ENCODE assay signal across 29 cellular contexts in genomic region chr17:50328926-50329325, GRCh38. TPM values are rescaled to one million over a fixed set of nuclear protein-coding genes. Genes with fewer than 3 reads are reported as not detected.
"Had no signal": no experiment of that assay in that cellular context is flagged by ENCODE, and none has a peak within 500 bp of the region (broad histone marks: within the 10 kb centered on the region; RNA-seq: fewer than 3 reads in every experiment).

No MANE protein-coding gene starts in this region.

- ATAC-seq: activated CD4-positive, CD25-positive, alpha-beta regulatory T cell treated with anti-CD3 and anti-CD28 coated beads, Interleukin-2, amount 50 U/mL, for 24 hours; body of pancreas; gastrocnemius medialis; left cardiac atrium; left ventricle myocardium superior; natural killer cell; T-helper 17 cell had no signal

- H3K4me3 Mint-ChIP-seq: activated naive CD4-positive, alpha-beta T cell treated with anti-CD3 and anti-CD28 coated beads for 36 hours; activated naive CD8-positive, alpha-beta T cell treated with anti-CD3 and anti-CD28 coated beads for 36 hours; activated T-cell treated with anti-CD3 and anti-CD28 coated beads, Interleukin-2, amount 50 U/mL, for 24 hours; natural killer cell; stimulated activated naive CD8-positive, alpha-beta T cell treated with anti-CD3 and anti-CD28 coated beads, Interleukin-15, Interleukin-2, amounts not matched to agents 100 ng/mL and 50 ng/mL, for 24 hours; T-helper 17 cell had no signal

- H3K36me3 Mint-ChIP-seq: activated naive CD8-positive, alpha-beta T cell treated with anti-CD3 and anti-CD28 coated beads for 36 hours; natural killer cell had no signal

- H3K79me2 ChIP-seq: hepatocyte had no signal

- H3K27ac ChIP-seq: adrenal gland, body of pancreas, gastrocnemius medialis, hepatocyte, upper lobe of left lung, vagina, WERI-Rb-1 had no signal

- H3K9me3 ChIP-seq: adrenal gland, body of pancreas, gastrocnemius medialis, upper lobe of left lung, vagina had no signal

- H3K4me3 ChIP-seq: adrenal gland, body of pancreas, gastrocnemius medialis, hepatocyte, upper lobe of left lung, vagina had no signal

- H3K4me2 ChIP-seq: hepatocyte had no signal

- DNase-seq: activated CD4-positive, alpha-beta T cell treated with anti-CD3 and anti-CD28 coated beads for 48 hours; activated CD4-positive, alpha-beta T cell treated with anti-CD3 and anti-CD28 coated beads, Interleukin-2, amount 50 U/mL, for 48 hours; activated CD8-positive, alpha-beta memory T cell treated with anti-CD3 and anti-CD28 coated beads for 24 hours; activated naive CD4-positive, alpha-beta T cell treated with anti-CD3 and anti-CD28 coated beads for 36 hours; activated naive CD8-positive, alpha-beta T cell treated with anti-CD3 and anti-CD28 coated beads for 36 hours; activated T-cell treated with anti-CD3 and anti-CD28 coated beads, Interleukin-2, amount 50 U/mL, for 24 hours; body of pancreas; effector CD8-positive, alpha-beta T cell; gastrocnemius medialis; left cardiac atrium; left ventricle myocardium superior; mammary epithelial cell; midbrain; natural killer cell; stimulated activated CD4-positive, alpha-beta T cell treated with anti-CD3 and anti-CD28 coated beads, Interleukin-2, amount 100 ng/mL, for 48 hours; T-helper 17 cell; T1000; WERI-Rb-1 had no signal

- H3K36me3 ChIP-seq: adrenal gland, gastrocnemius medialis, upper lobe of left lung, vagina, WERI-Rb-1 had no signal

- H3K27me3 ChIP-seq: adrenal gland, body of pancreas, hepatocyte, upper lobe of left lung, vagina had no signal

- FAIRE-seq: colon, keratinocyte had no signal

- H3K9me3 Mint-ChIP-seq: activated naive CD4-positive, alpha-beta T cell treated with anti-CD3 and anti-CD28 coated beads for 36 hours; activated naive CD8-positive, alpha-beta T cell treated with anti-CD3 and anti-CD28 coated beads for 36 hours; activated T-cell treated with anti-CD3 and anti-CD28 coated beads, Interleukin-2, amount 50 U/mL, for 24 hours; natural killer cell; stimulated activated naive CD8-positive, alpha-beta T cell treated with anti-CD3 and anti-CD28 coated beads, Interleukin-15, Interleukin-2, amounts not matched to agents 100 ng/mL and 50 ng/mL, for 24 hours had no signal

- H3K27ac Mint-ChIP-seq: activated naive CD4-positive, alpha-beta T cell treated with anti-CD3 and anti-CD28 coated beads for 36 hours; activated naive CD8-positive, alpha-beta T cell treated with anti-CD3 and anti-CD28 coated beads for 36 hours; activated T-cell treated with anti-CD3 and anti-CD28 coated beads, Interleukin-2, amount 50 U/mL, for 24 hours; natural killer cell; T-helper 17 cell had no signal

- H2AFZ ChIP-seq: hepatocyte had no signal

- H3K4me1 ChIP-seq: body of pancreas, gastrocnemius medialis, upper lobe of left lung, vagina had no signal

RNA-seq across cellular contexts. Expression of gene EME1, which starts 44.1 kb away (rescaled TPM):
- total RNA-seq: body of pancreas had no signal

RNA-seq across cellular contexts. Expression of gene TMEM92, which starts 54.7 kb away (rescaled TPM):
- total RNA-seq: activated naive CD4-positive, alpha-beta T cell treated with anti-CD3 and anti-CD28 coated beads for 36 hours; activated naive CD8-positive, alpha-beta T cell treated with anti-CD3 and anti-CD28 coated beads for 36 hours; adrenal gland; body of pancreas; dermis microvascular lymphatic vessel endothelial cell; gastrocnemius medialis; left ventricle myocardium superior; natural killer cell; skeletal muscle tissue; subcutaneous adipose tissue; T-helper 17 cell had no signal
